Comparison of ENCODE assay signal across 8 cellular contexts in the genomic region with DNA sequence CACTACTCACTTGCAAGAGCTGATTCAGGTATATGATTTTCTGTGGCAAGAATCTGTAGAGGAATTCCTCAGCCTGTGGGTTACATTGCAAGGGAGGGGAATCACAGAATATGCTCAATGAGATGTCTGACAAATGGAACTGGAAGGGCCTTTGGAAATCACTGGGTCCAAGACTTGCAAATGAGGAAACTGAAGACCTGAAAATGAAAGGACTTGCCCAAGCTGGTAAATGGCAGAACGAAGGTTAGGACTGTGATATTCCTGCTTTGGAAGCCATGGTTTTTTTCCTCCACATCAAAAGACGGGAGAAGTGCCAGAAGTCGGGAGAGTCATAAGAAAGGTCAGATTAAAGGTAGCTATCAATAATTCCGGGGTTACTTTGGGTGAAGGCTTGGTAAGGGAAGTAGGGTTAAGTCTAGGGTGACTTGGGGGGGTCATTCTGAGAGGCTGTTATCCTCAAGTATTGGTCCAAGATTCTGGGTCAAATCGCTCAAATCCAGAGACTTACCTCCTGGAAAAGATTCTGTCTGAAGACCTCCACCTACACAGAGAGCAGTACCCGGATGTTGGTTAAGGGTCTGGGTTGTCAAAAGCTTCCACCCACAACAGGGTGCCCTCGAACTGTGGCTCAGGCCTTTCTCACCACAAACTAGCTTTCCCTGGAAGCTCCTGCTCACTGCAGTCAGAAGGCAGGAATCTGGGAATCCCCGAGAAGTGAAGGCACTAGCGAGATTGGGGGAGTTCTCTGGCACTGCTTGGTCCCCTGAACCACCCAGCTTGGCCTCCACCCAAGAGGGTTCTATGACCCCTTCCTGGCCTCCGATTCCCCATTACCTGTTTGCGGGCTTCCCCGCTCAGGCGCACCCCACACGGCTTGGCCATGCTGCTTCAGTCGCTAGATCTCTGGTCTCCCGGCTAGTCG. TPM values are rescaled to one million over a fixed set of nuclear protein-coding genes. Genes with fewer than 3 reads are reported as not detected.
DNase-seq lines count a peak whose midpoint lies in the region; ATAC-seq and TF ChIP-seq lines count a peak whose summit lies in the region.

A gene with protein sequence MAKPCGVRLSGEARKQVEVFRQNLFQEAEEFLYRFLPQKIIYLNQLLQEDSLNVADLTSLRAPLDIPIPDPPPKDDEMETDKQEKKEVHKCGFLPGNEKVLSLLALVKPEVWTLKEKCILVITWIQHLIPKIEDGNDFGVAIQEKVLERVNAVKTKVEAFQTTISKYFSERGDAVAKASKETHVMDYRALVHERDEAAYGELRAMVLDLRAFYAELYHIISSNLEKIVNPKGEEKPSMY (minus strand): TSS at position 911 of the 922 bp plus-strand sequence. CDS start 29 bp downstream, at position 882.

- no peak for TF ChIP-seq CTCF in C4-2B (conservative IDR thresholded peaks at IDR 0.05)
- TF ChIP-seq CTCF in right atrium auricular region (IDR thresholded peaks at IDR 0.05), result no peak
- no peak for TF ChIP-seq CTCF in retinal pigment epithelial cell (conservative IDR thresholded peaks at IDR 0.05; ENCODE audit: low read depth, low read length)

- H3K9me3 ChIP-seq in right atrium auricular region, result no peaks in the 10 kb centered on the region

- H3K36me3 ChIP-seq in right atrium auricular region, result peaks cover 22% of the 10 kb centered on the region

- peaks cover 64% of the 10 kb centered on the region for H3K36me3 Mint-ChIP-seq in activated naive CD8-positive, alpha-beta T cell treated with anti-CD3 and anti-CD28 coated beads for 36 hours

- peaks cover 56% of the 10 kb centered on the region for H3K4me1 Mint-ChIP-seq in activated naive CD8-positive, alpha-beta T cell treated with anti-CD3 and anti-CD28 coated beads for 36 hours

- peak within 1 kb of the TSS; percentile 91 to 95 for H3K4me3 ChIP-seq in right atrium auricular region
- H3K4me3 ChIP-seq in retinal pigment epithelial cell (ENCODE audit: low read length), result peak within 1 kb of the TSS; percentile 95

- no peak for ATAC-seq in GM18858 (IDR thresholded peaks at IDR 0.05; ENCODE audit: unreplicated experiment)
- no peak for ATAC-seq in HG02763 (IDR thresholded peaks at IDR 0.05; ENCODE audit: unreplicated experiment)

- H3K27me3 ChIP-seq in right atrium auricular region, result no peaks in the 10 kb centered on the region

- H3K9me3 Mint-ChIP-seq in activated naive CD8-positive, alpha-beta T cell treated with anti-CD3 and anti-CD28 coated beads for 36 hours, result no peaks in the 10 kb centered on the region

- DNase-seq in HT1080 (ENCODE audit: low read depth) (peak; percentile 53), right atrium auricular region (ENCODE audit: low spot score) (no peak), retinal pigment epithelial cell (ENCODE audit: low read depth) (no peak), SW 1271 (lab: John Stamatoyannopoulos, UW) (no peak)
- DNase-seq in activated naive CD8-positive, alpha-beta T cell treated with anti-CD3 and anti-CD28 coated beads for 36 hours, result no peak

- H3K27me3 Mint-ChIP-seq in activated naive CD8-positive, alpha-beta T cell treated with anti-CD3 and anti-CD28 coated beads for 36 hours, result no peaks in the 10 kb centered on the region

- H3K4me1 ChIP-seq in right atrium auricular region, result peaks cover 0 to 38% of the 10 kb centered on the region in 2 donors

- H3K4me3 Mint-ChIP-seq in activated naive CD8-positive, alpha-beta T cell treated with anti-CD3 and anti-CD28 coated beads for 36 hours, result peak within 1 kb of the TSS; percentile 97

- H3K27ac ChIP-seq in C4-2B, result peak within 1 kb of the TSS; percentile 88
- peak within 1 kb of the TSS; percentile 91 to 92 for H3K27ac ChIP-seq in right atrium auricular region

- peak within 1 kb of the TSS; percentile 97 for H3K27ac Mint-ChIP-seq in activated naive CD8-positive, alpha-beta T cell treated with anti-CD3 and anti-CD28 coated beads for 36 hours

RNA-seq across cellular contexts. Expression of the gene that starts here (rescaled TPM):
- total RNA-seq in HT1080 (2014; rRNA removed; shearing (Covaris generic)), result 224 and 243 TPM in 2 replicates
- polyA plus RNA-seq in HT1080 (2015; cell fraction: cytosol; rRNA removed), result 48.1 and 69.0 TPM in 2 replicates
- polyA plus RNA-seq in HT1080 (2015; cell fraction: nucleus; rRNA removed), result 102 and 104 TPM in 2 replicates
- total RNA-seq in activated naive CD8-positive, alpha-beta T cell treated with anti-CD3 and anti-CD28 coated beads for 36 hours, result 100 to 1,000 TPM; 541 to 558 TPM
- total RNA-seq in right atrium auricular region, result 10 to 100 TPM; 23.1 to 40.6 TPM
